In genomic region chr1:162709870-162710269, GRCh38 we compare ENCODE assay signal across 17 cellular contexts.
DNase-seq lines count a peak whose midpoint lies in the region; ATAC-seq and TF ChIP-seq lines count a peak whose summit lies in the region.
"Had no signal": no experiment of that assay in that cellular context is flagged by ENCODE, and none has a peak within 500 bp of the region (broad histone marks: within the 10 kb centered on the region; RNA-seq: fewer than 3 reads in every experiment).

No MANE protein-coding gene starts in this region.

- peaks cover 5 to 51% (median 38%) of the 10 kb centered on the region in 4 donors for H3K4me1 ChIP-seq in stomach
- H3K4me1 ChIP-seq: BLaER1, prostate gland had no signal

- H3K27ac Mint-ChIP-seq in activated T-cell treated with anti-CD3 and anti-CD28 coated beads, Interleukin-2, amount 50 U/mL, for 24 hours = no peak overlapping the region
- H3K27ac Mint-ChIP-seq: activated B cell treated with CpG ODN at 0.5 μM for 24 hours had no signal

- TF ChIP-seq CTCF in C4-2B (conservative IDR thresholded peaks at IDR 0.05) (no peak), stomach (IDR thresholded peaks at IDR 0.05) (no peak)

- H3K4me3 ChIP-seq in stomach = no peak overlapping the region
- H3K4me3 ChIP-seq: BLaER1, prostate gland had no signal

- H3K36me3 Mint-ChIP-seq in activated T-cell treated with anti-CD3 and anti-CD28 coated beads, Interleukin-2, amount 50 U/mL, for 24 hours (ENCODE audit: low read depth) = no peaks in the 10 kb centered on the region
- H3K36me3 Mint-ChIP-seq: brain had no signal

- H3K27me3 ChIP-seq in stomach = no peaks in the 10 kb centered on the region
- H3K27me3 ChIP-seq: BLaER1 had no signal

- peak; percentile 74 for ATAC-seq in SK-N-SH treated with all-trans-retinoic acid at 6 μM for 48 hours
- ATAC-seq in GM19455 (IDR thresholded peaks at IDR 0.05; ENCODE audit: unreplicated experiment) = no peak
- ATAC-seq in HG03432 (IDR thresholded peaks at IDR 0.05; ENCODE audit: unreplicated experiment) = no peak

- H3K4me1 Mint-ChIP-seq in activated T-cell treated with anti-CD3 and anti-CD28 coated beads, Interleukin-2, amount 50 U/mL, for 24 hours (ENCODE audit: low read depth) = no peaks in the 10 kb centered on the region
- H3K4me1 Mint-ChIP-seq: activated B cell treated with CpG ODN at 0.5 μM for 24 hours had no signal

- WGBS in stomach, 5 donors = 15 to 28% (median 28%) methylated on average over 1 of the region's 1 CpG

- no peaks in the 10 kb centered on the region for H3K9me3 ChIP-seq in stomach
- H3K9me3 ChIP-seq: BLaER1, prostate gland had no signal

- TF ChIP-seq EP300 in stomach (IDR thresholded peaks at IDR 0.05) = no peak

- no peaks in the 10 kb centered on the region for H3K36me3 ChIP-seq in stomach
- H3K36me3 ChIP-seq: BLaER1, prostate gland had no signal

- H3K27ac ChIP-seq in C4-2B (peak overlapping the region; percentile 83), stomach (peak overlapping the region; percentile 53 to 81 (median 78))
- H3K27ac ChIP-seq: BLaER1, prostate gland had no signal

- H3K9me3 Mint-ChIP-seq in activated T-cell treated with anti-CD3 and anti-CD28 coated beads, Interleukin-2, amount 50 U/mL, for 24 hours = no peaks in the 10 kb centered on the region
- H3K9me3 Mint-ChIP-seq: activated B cell treated with CpG ODN at 0.5 μM for 24 hours, brain had no signal

- H3K27me3 Mint-ChIP-seq in activated T-cell treated with anti-CD3 and anti-CD28 coated beads, Interleukin-2, amount 50 U/mL, for 24 hours = no peaks in the 10 kb centered on the region
- H3K27me3 Mint-ChIP-seq: activated B cell treated with CpG ODN at 0.5 μM for 24 hours had no signal

- DNase-seq in iris pigment epithelial cell (ENCODE audit: low read depth) = peak; percentile 63
- DNase-seq in stomach = no peak
- no peak for DNase-seq in T-helper 1 cell
- no peak for DNase-seq in activated T-cell treated with anti-CD3 and anti-CD28 coated beads, Interleukin-2, amount 50 U/mL, for 24 hours
- DNase-seq: activated B cell treated with CpG ODN at 0.5 μM for 24 hours; activated naive CD4-positive, alpha-beta T cell; effector CD8-positive, alpha-beta T cell; foreskin melanocyte; NCI-H1930; NCI-H526 treated with DMSO at 0.1 percent for 48 hours had no signal

- TF ChIP-seq POLR2A in stomach (IDR thresholded peaks at IDR 0.05) = no peak

- no peak overlapping the region for H3K4me3 Mint-ChIP-seq in activated T-cell treated with anti-CD3 and anti-CD28 coated beads, Interleukin-2, amount 50 U/mL, for 24 hours
- H3K4me3 Mint-ChIP-seq: activated B cell treated with CpG ODN at 0.5 μM for 24 hours, brain had no signal

- intact Hi-C loops in stomach (cut with DNase I; ENCODE audit: low total_unique reads) = no loop called here

TF ChIP-seq in SK-N-SH treated with all-trans-retinoic acid at 6 μM for 48 hours, 23 proteins besides CTCF, POLR2A, EP300 and RAD21:
- TF ChIP-seq CREB5 (CRISPR knock-in tag; IDR thresholded peaks at IDR 0.05; ENCODE audit: low read depth) (no peak), PATZ1 (CRISPR knock-in tag; IDR thresholded peaks at IDR 0.05; ENCODE audit: borderline replicate concordance) (no peak), CSDC2 (CRISPR knock-in tag; IDR thresholded peaks at IDR 0.05) (no peak), OSR1 (CRISPR knock-in tag; IDR thresholded peaks at IDR 0.05) (no peak), TSHZ2 (CRISPR knock-in tag; IDR thresholded peaks at IDR 0.05) (no peak), ARNTL (CRISPR knock-in tag; IDR thresholded peaks at IDR 0.05; ENCODE audit: borderline replicate concordance, low read depth) (no peak), TOX (CRISPR knock-in tag; IDR thresholded peaks at IDR 0.05; ENCODE audit: borderline replicate concordance) (no peak)
TF ChIP-seq in SK-N-SH treated with all-trans-retinoic acid at 6 μM for 48 hours: peak in this region for 0.
